10 cellular contexts compared by ENCODE assay signal in the genomic region with DNA sequence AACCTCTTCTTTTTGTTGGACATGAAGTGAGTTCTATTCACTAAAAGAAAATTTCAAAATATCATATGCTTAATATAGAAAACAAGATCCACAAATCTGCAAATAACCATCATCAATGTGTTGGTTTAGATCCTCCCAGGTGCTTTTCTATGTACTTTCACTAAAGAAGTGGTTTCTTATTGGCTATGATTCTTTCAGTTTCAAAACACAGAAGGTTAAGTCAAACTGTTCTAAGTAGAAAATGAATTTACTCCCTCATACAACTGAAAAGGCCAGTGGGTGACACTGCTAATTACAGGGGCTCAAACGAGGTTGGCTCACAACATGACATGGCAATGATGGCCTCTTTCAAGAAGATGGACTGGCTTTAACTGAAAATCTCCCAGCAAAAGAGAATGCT.
"Had no signal": no experiment of that assay in that cellular context is flagged by ENCODE, and none has a peak within 500 bp of the region (broad histone marks: within the 10 kb centered on the region; RNA-seq: fewer than 3 reads in every experiment).

No MANE protein-coding gene starts in this region.

- H3K27ac ChIP-seq: HL-60, KMS-11 had no signal

- FAIRE-seq: H1, H54, HepG2 had no signal

- H3K4me3 ChIP-seq: GM23338 had no signal

- H2AFZ ChIP-seq: GM23338 had no signal

- ATAC-seq: GM23338, HepG2 had no signal

- H3K9ac ChIP-seq: KMS-11 had no signal

- DNase-seq: H9, HCEC 1CT, Karpas-422, KBM-7 had no signal

- H3K4me2 ChIP-seq: GM23338, KMS-11 had no signal
